In the genomic region with DNA sequence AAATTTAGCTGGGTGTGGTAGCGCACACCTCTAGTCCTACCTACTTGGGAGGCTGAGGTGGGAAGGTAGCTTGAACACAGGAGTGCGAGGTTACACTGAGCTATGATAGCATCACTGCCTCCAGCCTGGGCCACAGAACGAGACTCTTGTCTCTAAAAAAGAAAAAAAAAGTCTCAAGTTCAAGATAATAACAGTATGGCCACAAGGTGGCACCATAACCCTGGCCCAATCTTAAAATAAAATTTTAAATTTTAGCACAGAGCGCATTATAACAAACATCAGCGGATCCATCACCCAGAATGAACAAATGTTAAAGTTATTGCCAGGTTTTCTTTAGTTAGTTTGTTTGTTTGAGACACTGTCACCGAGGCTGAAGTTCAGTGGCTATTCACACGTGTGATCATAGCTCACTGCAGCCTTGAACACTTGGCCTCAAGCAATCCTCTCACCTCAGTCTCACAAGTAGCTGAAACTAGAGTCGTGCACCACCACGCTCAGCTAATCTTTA, we compare ENCODE assay signal across 1 cellular context.
TF ChIP-seq lines count a peak whose summit lies in the region.

No MANE protein-coding gene starts in this region.

TF ChIP-seq in IMR-90, 13 proteins besides CTCF, POLR2A, EP300 and RAD21:
- peak; percentile 33; the same call in 1 of the 2 replicates for TF ChIP-seq SMC3 (IDR thresholded peaks at IDR 0.05; ENCODE audit: low read depth, low read length)
- TF ChIP-seq FOS (IDR thresholded peaks at IDR 0.05; ENCODE audit: low read depth, low read length), result no peak
